ENCODE assay signal across 8 cellular contexts in genomic region chr19:50332264-50333038, GRCh38. TPM values are rescaled to one million over a fixed set of nuclear protein-coding genes. Genes with fewer than 3 reads are reported as not detected.
DNase-seq lines count a peak whose midpoint lies in the region; ATAC-seq and TF ChIP-seq lines count a peak whose summit lies in the region.

No MANE protein-coding gene starts in this region.

- H3K27me3 ChIP-seq in thymus (ENCODE audit: control insufficient read depth, insufficient read depth), result peaks cover 30% of the 10 kb centered on the region

- peaks cover 22% of the 10 kb centered on the region for H3K4me1 ChIP-seq in thymus (ENCODE audit: control insufficient read depth, insufficient read depth, low read length)

- peaks cover 70% of the 10 kb centered on the region for H3K27me3 Mint-ChIP-seq in activated naive CD4-positive, alpha-beta T cell treated with anti-CD3 and anti-CD28 coated beads, Interleukin-2, amount 10 ng/mL, durations not matched to agents 7 days and 5 days
- H3K27me3 Mint-ChIP-seq in activated B cell treated with CpG ODN at 0.5 μM for 24 hours, result peaks cover 3% of the 10 kb centered on the region

- H3K9me3 Mint-ChIP-seq in activated naive CD4-positive, alpha-beta T cell treated with anti-CD3 and anti-CD28 coated beads, Interleukin-2, amount 10 ng/mL, durations not matched to agents 7 days and 5 days, result peaks cover 11% of the 10 kb centered on the region
- H3K9me3 Mint-ChIP-seq in activated B cell treated with CpG ODN at 0.5 μM for 24 hours, result peaks cover 3% of the 10 kb centered on the region

- H3K9me3 ChIP-seq in thymus (ENCODE audit: control insufficient read depth), result peaks cover 17% of the 10 kb centered on the region

- peaks cover 70% of the 10 kb centered on the region for H3K4me1 Mint-ChIP-seq in activated naive CD4-positive, alpha-beta T cell treated with anti-CD3 and anti-CD28 coated beads, Interleukin-2, amount 10 ng/mL, durations not matched to agents 7 days and 5 days
- peaks cover 78% of the 10 kb centered on the region for H3K4me1 Mint-ChIP-seq in activated B cell treated with CpG ODN at 0.5 μM for 24 hours

- CTCF ChIA-PET in activated naive CD4-positive, alpha-beta T cell treated with anti-CD3 and anti-CD28 coated beads, Interleukin-2, amount 10 ng/mL, durations not matched to agents 7 days and 5 days (lab: Charles Lee), result interaction anchor here (2.7 kb wide), 1 partner anchor 25 kb away, joined by 9 read pairs; no protein-coding TSS in a partner anchor
- CTCF ChIA-PET in activated B cell treated with CpG ODN at 0.5 μM for 24 hours (lab: Charles Lee), result interaction anchor here (0.8 to 2.3 kb wide), 2 partner anchors 15 to 25 kb away, joined by 3 to 16 read pairs; no protein-coding TSS in a partner anchor

- ATAC-seq in activated B cell treated with CpG ODN at 0.5 μM for 24 hours (ENCODE audit: low read depth) (no peak), HG02981 (IDR thresholded peaks at IDR 0.05; ENCODE audit: unreplicated experiment) (no peak), HG03025 (IDR thresholded peaks at IDR 0.05; ENCODE audit: low FRiP score, unreplicated experiment) (no peak)

- H3K27ac Mint-ChIP-seq in activated naive CD4-positive, alpha-beta T cell treated with anti-CD3 and anti-CD28 coated beads, Interleukin-2, amount 10 ng/mL, durations not matched to agents 7 days and 5 days, result peak overlapping the region; percentile 87
- peak overlapping the region; percentile 91 for H3K27ac Mint-ChIP-seq in activated B cell treated with CpG ODN at 0.5 μM for 24 hours

- H3K36me3 Mint-ChIP-seq in activated naive CD4-positive, alpha-beta T cell treated with anti-CD3 and anti-CD28 coated beads, Interleukin-2, amount 10 ng/mL, durations not matched to agents 7 days and 5 days, result peaks cover 14% of the 10 kb centered on the region
- peaks cover 45% of the 10 kb centered on the region for H3K36me3 Mint-ChIP-seq in activated B cell treated with CpG ODN at 0.5 μM for 24 hours (ENCODE audit: low read depth)

- intact Hi-C loops in activated B cell treated with CpG ODN at 0.5 μM for 24 hours (cut with micrococcal nuclease), result loop anchor here (1.0 kb wide), 1 partner anchor 9 kb away; no protein-coding TSS in a partner anchor

- DNase-seq in activated naive CD4-positive, alpha-beta T cell treated with anti-CD3 and anti-CD28 coated beads, Interleukin-2, amount 10 ng/mL, durations not matched to agents 7 days and 5 days, result no peak
- no peak for DNase-seq in activated naive CD4-positive, alpha-beta T cell treated with Interleukin-2 at 50 U/mL for 16 hours
- DNase-seq in activated B cell treated with CpG ODN at 0.5 μM for 24 hours, result no peak
- peak; percentile 91 for DNase-seq in left kidney (ENCODE audit: low read depth, low spot score)
- no peak for DNase-seq in cortex of kidney (lab: John Stamatoyannopoulos, UW)

- peak overlapping the region; percentile 64 for H3K27ac ChIP-seq in thymus (ENCODE audit: low read depth)

- POLR2A ChIA-PET in activated B cell treated with CpG ODN at 0.5 μM for 24 hours (lab: Charles Lee), result interaction anchor here (0.6 to 10.6 kb wide), 14 partner anchors 8 to 1183 kb away, joined by 3 to 408 read pairs (median 5); partner anchors contain the start of genes NR1H2, POLD1 and SPIB

- H3K36me3 ChIP-seq in thymus (ENCODE audit: control insufficient read depth, insufficient read depth), result no peaks in the 10 kb centered on the region

- TF ChIP-seq CTCF in activated B cell treated with CpG ODN at 0.5 μM for 24 hours (IDR thresholded peaks at IDR 0.05), result no peak

- H3K4me3 Mint-ChIP-seq in activated naive CD4-positive, alpha-beta T cell treated with anti-CD3 and anti-CD28 coated beads, Interleukin-2, amount 10 ng/mL, durations not matched to agents 7 days and 5 days, result peak overlapping the region; percentile 80
- peak overlapping the region; percentile 93 for H3K4me3 Mint-ChIP-seq in activated B cell treated with CpG ODN at 0.5 μM for 24 hours

- WGBS in thymus, result 11% methylated on average over 19 of the region's 19 CpGs

- no peak overlapping the region for H3K4me3 ChIP-seq in thymus (ENCODE audit: low read length)

RNA-seq across cellular contexts. Expression of gene KCNC3, which starts 3.3 kb away (rescaled TPM):
- total RNA-seq in activated B cell treated with CpG ODN at 0.5 μM for 24 hours, result 34.5 and 44.3 TPM in 2 replicates
- polyA plus RNA-seq in thymus, result 6.8 TPM

RNA-seq across cellular contexts. Expression of gene NAPSA, which starts 33.0 kb away (rescaled TPM):
- 1.4 and 2.4 TPM in 2 replicates for total RNA-seq in activated B cell treated with CpG ODN at 0.5 μM for 24 hours
- polyA plus RNA-seq in thymus, result 6.4 TPM

RNA-seq across cellular contexts. Expression of gene NR1H2, which starts 43.8 kb away (rescaled TPM):
- total RNA-seq in activated B cell treated with CpG ODN at 0.5 μM for 24 hours, result 66.9 and 79.5 TPM in 2 replicates
- polyA plus RNA-seq in thymus, result 57.2 TPM

RNA-seq across cellular contexts. Expression of gene POLD1, which starts 51.7 kb away (rescaled TPM):
- total RNA-seq in activated B cell treated with CpG ODN at 0.5 μM for 24 hours, result 58.8 and 65.5 TPM in 2 replicates
- 39.5 TPM for polyA plus RNA-seq in thymus
